ENCODE assay signal across 23 cellular contexts in genomic region chr1:165650981-165651625, GRCh38. TPM values are rescaled to one million over a fixed set of nuclear protein-coding genes. Genes with fewer than 3 reads are reported as not detected.
DNase-seq lines count a peak whose midpoint lies in the region; ATAC-seq, FAIRE-seq and TF ChIP-seq lines count a peak whose summit lies in the region.
"Had no signal": no experiment of that assay in that cellular context is flagged by ENCODE, and none has a peak within 500 bp of the region (broad histone marks: within the 10 kb centered on the region; RNA-seq: fewer than 3 reads in every experiment).

No MANE protein-coding gene starts in this region.

- POLR2A ChIA-PET in endothelial cell of umbilical vein (lab: Charles Lee) = no interaction called here

- peak; percentile 32 for DNase-seq in activated CD8-positive, alpha-beta memory T cell treated with anti-CD3 and anti-CD28 coated beads, Interleukin-2, amount 10 ng/mL, durations not matched to agents 7 days and 5 days
- DNase-seq in activated CD8-positive, alpha-beta memory T cell treated with anti-CD3 and anti-CD28 coated beads, Interleukin-2, amount 50 U/mL, for 4 hours = no peak
- DNase-seq in NCI-H460 (ENCODE audit: extremely low read depth, low read depth) (peak; percentile 54), endothelial cell of umbilical vein (ENCODE audit: low read depth, low spot score) (peak; percentile 26), transverse colon (no peak), HT-29 (ENCODE audit: low spot score) (no peak)
- no peak for DNase-seq in effector CD4-positive, alpha-beta T cell
- DNase-seq: 8988T; Calu3; CD4-positive, alpha-beta memory T cell; H7; HFFc6; MM.1S; NCI-H1092; NCI-H1436 treated with DMSO at 0.1 percent for 48 hours; NCI-H2029; NCI-H345; NCI-H526; PC-3; SIG-M5 had no signal

- H3K4me2 ChIP-seq in endothelial cell of umbilical vein (ENCODE audit: insufficient read depth, low read length) = no peak overlapping the region

- peaks cover 12% of the 10 kb centered on the region for H3K4me1 Mint-ChIP-seq in activated CD8-positive, alpha-beta memory T cell treated with anti-CD3 and anti-CD28 coated beads, Interleukin-2, amount 10 ng/mL, durations not matched to agents 7 days and 5 days

- intact Hi-C loops in endothelial cell of umbilical vein (cut with micrococcal nuclease) (no loop called here), transverse colon (cut with DNase I; ENCODE audit: low total_unique reads) (no loop called here)

- peaks cover 7% of the 10 kb centered on the region for H3K4me1 ChIP-seq in endothelial cell of umbilical vein (ENCODE audit: control insufficient read depth, extremely low read depth, insufficient read depth, low read length)
- peaks cover 0 to 38% (median 23%) of the 10 kb centered on the region in 5 donors for H3K4me1 ChIP-seq in subcutaneous abdominal adipose tissue (ENCODE audit: control insufficient read depth in 5 of 5, insufficient read depth in 5 of 5, low read length in 5 of 5)
- H3K4me1 ChIP-seq in transverse colon = peaks cover 12 to 23% (median 20%) of the 10 kb centered on the region in 4 donors

- WGBS in transverse colon (ENCODE audit: low coverage in 1 of 2), 2 donors = 89 to 95% methylated on average over 9 of the region's 9 CpGs

- dilution Hi-C loops in endothelial cell of umbilical vein (cut with MboI; ENCODE audit: extremely low pct_ligation_motif_present, low sequenced_read_pairs) = no loop called here

- no peaks in the 10 kb centered on the region for H3K9me1 ChIP-seq in endothelial cell of umbilical vein (replicated peaks; ENCODE audit: control insufficient read depth, extremely low read depth, insufficient read depth, low read length)

- peaks cover 10% of the 10 kb centered on the region for H3K79me2 ChIP-seq in endothelial cell of umbilical vein (ENCODE audit: control insufficient read depth, insufficient read depth, low read length)

- H3K27me3 ChIP-seq in endothelial cell of umbilical vein (ENCODE audit: control insufficient read depth in 2 of 2, insufficient read depth in 2 of 2, low read length in 2 of 2) = no peaks in the 10 kb centered on the region
- H3K27me3 ChIP-seq in subcutaneous abdominal adipose tissue (ENCODE audit: control insufficient read depth in 5 of 5, insufficient read depth in 4 of 5, low read length in 5 of 5) = no peaks in the 10 kb centered on the region
- H3K27me3 ChIP-seq in transverse colon = no peaks in the 10 kb centered on the region

- H3K36me3 Mint-ChIP-seq in activated CD8-positive, alpha-beta memory T cell treated with anti-CD3 and anti-CD28 coated beads, Interleukin-2, amount 10 ng/mL, durations not matched to agents 7 days and 5 days = peaks cover 22% of the 10 kb centered on the region

- FAIRE-seq in endothelial cell of umbilical vein (lab: Jason Lieb, UNC) = peak; percentile 66
- FAIRE-seq: HTR-8/SVneo had no signal

- no TSS peak for BruUV-seq in endothelial cell of umbilical vein (replicated peaks; lab: Mats Ljungman, UMichigan)

- H3K36me3 ChIP-seq in endothelial cell of umbilical vein (ENCODE audit: control insufficient read depth in 2 of 2, extremely low read depth in 1 of 2, insufficient read depth in 2 of 2, low read length in 2 of 2) = peaks cover 3 to 9% of the 10 kb centered on the region in 2 experiments
- peaks cover 32 to 75% (median 66%) of the 10 kb centered on the region in 5 donors for H3K36me3 ChIP-seq in subcutaneous abdominal adipose tissue (ENCODE audit: control insufficient read depth in 5 of 5, insufficient read depth in 5 of 5, low read length in 5 of 5)
- H3K36me3 ChIP-seq in transverse colon = peaks cover 0 to 39% (median 17%) of the 10 kb centered on the region in 4 donors

- H3K27ac Mint-ChIP-seq in activated CD8-positive, alpha-beta memory T cell treated with anti-CD3 and anti-CD28 coated beads, Interleukin-2, amount 10 ng/mL, durations not matched to agents 7 days and 5 days = no peak overlapping the region
- H3K27ac Mint-ChIP-seq: CD4-positive, alpha-beta memory T cell; HFFc6 had no signal

- no peaks in the 10 kb centered on the region for H3K9me3 Mint-ChIP-seq in activated CD8-positive, alpha-beta memory T cell treated with anti-CD3 and anti-CD28 coated beads, Interleukin-2, amount 10 ng/mL, durations not matched to agents 7 days and 5 days (ENCODE audit: low read depth)
- H3K9me3 Mint-ChIP-seq: CD4-positive, alpha-beta memory T cell; HFFc6 had no signal

- H3K9ac ChIP-seq in endothelial cell of umbilical vein (replicated peaks; ENCODE audit: extremely low read depth, insufficient read depth, low read length) (no peak overlapping the region), subcutaneous abdominal adipose tissue (ENCODE audit: low read length in 5 of 5) (no peak overlapping the region)

- CTCF ChIA-PET in activated CD8-positive, alpha-beta memory T cell treated with anti-CD3 and anti-CD28 coated beads, Interleukin-2, amount 10 ng/mL, durations not matched to agents 7 days and 5 days (lab: Charles Lee) = no interaction called here
- CTCF ChIA-PET in endothelial cell of umbilical vein (lab: Charles Lee) = interaction anchor here (0.6 kb wide), 1 partner anchor 284 kb away, joined by 3 read pairs; no protein-coding TSS in a partner anchor

- no peak overlapping the region for H3K4me3 Mint-ChIP-seq in activated CD8-positive, alpha-beta memory T cell treated with anti-CD3 and anti-CD28 coated beads, Interleukin-2, amount 10 ng/mL, durations not matched to agents 7 days and 5 days
- H3K4me3 Mint-ChIP-seq: CD4-positive, alpha-beta memory T cell; HFFc6 had no signal

- H3K27me3 Mint-ChIP-seq in activated CD8-positive, alpha-beta memory T cell treated with anti-CD3 and anti-CD28 coated beads, Interleukin-2, amount 10 ng/mL, durations not matched to agents 7 days and 5 days = no peaks in the 10 kb centered on the region
- H3K27me3 Mint-ChIP-seq: CD4-positive, alpha-beta memory T cell had no signal

- no peak for TF ChIP-seq POLR2A in endothelial cell of umbilical vein (IDR thresholded peaks at IDR 0.05; ENCODE audit: low read depth, low read length)
- TF ChIP-seq POLR2A in transverse colon (IDR thresholded peaks at IDR 0.05) = no peak

- no peak for ATAC-seq in activated CD8-positive, alpha-beta memory T cell treated with anti-CD3 and anti-CD28 coated beads, Interleukin-2, amount 10 ng/mL, durations not matched to agents 7 days and 5 days
- ATAC-seq: PC-3 had no signal

- H3K27ac ChIP-seq in endothelial cell of umbilical vein (ENCODE audit: insufficient read depth, low read depth, low read length) = peak overlapping the region; percentile 0
- peak overlapping the region; percentile 54 for H3K27ac ChIP-seq in subcutaneous abdominal adipose tissue (ENCODE audit: low read depth, low read length)
- no peak overlapping the region for H3K27ac ChIP-seq in transverse colon
- H3K27ac ChIP-seq: RWPE1 had no signal

- no peaks in the 10 kb centered on the region for H4K20me1 ChIP-seq in endothelial cell of umbilical vein (replicated peaks; ENCODE audit: control insufficient read depth, extremely low read depth, insufficient read depth, low read length)

- no peak for TF ChIP-seq EP300 in transverse colon (IDR thresholded peaks at IDR 0.05; ENCODE audit: low read depth)

- TF ChIP-seq CTCF in endothelial cell of umbilical vein (IDR thresholded peaks at IDR 0.05; ENCODE audit: extremely low read depth in 1 of 2, insufficient read depth in 1 of 2, low read depth in 1 of 2, low read length in 2 of 2) (no peak), transverse colon (IDR thresholded peaks at IDR 0.05) (no peak)

- H3K9me3 ChIP-seq in endothelial cell of umbilical vein (replicated peaks; ENCODE audit: control insufficient read depth, insufficient read depth, low read length) = no peaks in the 10 kb centered on the region
- no peaks in the 10 kb centered on the region for H3K9me3 ChIP-seq in subcutaneous abdominal adipose tissue (ENCODE audit: control insufficient read depth in 5 of 5, low read length in 5 of 5)
- H3K9me3 ChIP-seq in transverse colon = no peaks in the 10 kb centered on the region

- no peak overlapping the region for H2AFZ ChIP-seq in endothelial cell of umbilical vein (ENCODE audit: low read depth, low read length)

- in situ Hi-C loops in transverse colon (cut with MboI; ENCODE audit: low pct_ligation_motif_present in 1 of 4, low pct_unique_long_range_greater_than_20kb in 1 of 4, low sequenced_read_pairs in 3 of 4) = no loop called here

- H3K4me3 ChIP-seq in endothelial cell of umbilical vein (replicated peaks in 1 of 3; ENCODE audit: insufficient read depth in 1 of 3, low read depth in 1 of 3, low read length in 3 of 3) (no peak overlapping the region), subcutaneous abdominal adipose tissue (ENCODE audit: low read depth in 1 of 5, low read length in 5 of 5) (no peak overlapping the region), transverse colon (no peak overlapping the region)

RNA-seq across cellular contexts. Expression of gene MGST3, which starts 20.1 kb away (rescaled TPM):
- total RNA-seq in activated CD8-positive, alpha-beta memory T cell treated with anti-CD3 and anti-CD28 coated beads, Interleukin-2, amount 10 ng/mL, durations not matched to agents 7 days and 5 days = 10 to 100 TPM; 53.7 to 58.4 TPM
- 156 and 158 TPM in 2 replicates for total RNA-seq in NCI-H460 (2014; rRNA removed; shearing (Covaris generic))
- polyA plus RNA-seq in NCI-H460 (2014; cell fraction: nucleus; rRNA removed) = 177 and 204 TPM in 2 replicates
- total RNA-seq in endothelial cell of umbilical vein (164 and 196 TPM in 2 replicates), transverse colon (100 to 1,000 TPM in 3 of 4 donors, 10 to 100 TPM in 1; 84.4 to 387 (median 220) TPM)
- polyA plus RNA-seq in endothelial cell of umbilical vein = 280 and 288 TPM in 2 replicates
- polyA plus RNA-seq in endothelial cell of umbilical vein (2011; cell fraction: cytosol; rRNA removed) = 215 and 224 TPM in 2 replicates
- polyA plus RNA-seq in endothelial cell of umbilical vein (2011; cell fraction: nucleus; rRNA removed) = 97.5 and 118 TPM in 2 replicates
- 177 and 191 TPM in 2 replicates for polyA plus RNA-seq in endothelial cell of umbilical vein (2012)
- 108 and 135 TPM in 2 replicates for polyA minus RNA-seq in endothelial cell of umbilical vein
- 50.9 TPM for polyA minus RNA-seq in endothelial cell of umbilical vein (2011; cell fraction: cytosol; rRNA and poly(A)+ RNA removed)
- 29.8 and 38.1 TPM in 2 replicates for polyA minus RNA-seq in endothelial cell of umbilical vein (2011; cell fraction: nucleus; rRNA and poly(A)+ RNA removed)
- 44.4 and 47.5 TPM in 2 replicates for total RNA-seq in HT-29 (2014; rRNA removed; shearing (Covaris generic))

RNA-seq across cellular contexts. Expression of gene ALDH9A1, which starts 47.3 kb away (rescaled TPM):
- total RNA-seq in activated CD8-positive, alpha-beta memory T cell treated with anti-CD3 and anti-CD28 coated beads, Interleukin-2, amount 10 ng/mL, durations not matched to agents 7 days and 5 days = 10 to 100 TPM; 43.9 to 45.2 TPM
- 78.5 and 87.8 TPM in 2 replicates for total RNA-seq in NCI-H460 (2014; rRNA removed; shearing (Covaris generic))
- polyA plus RNA-seq in NCI-H460 (2014; cell fraction: nucleus; rRNA removed) = 98.5 and 99.6 TPM in 2 replicates
- total RNA-seq in endothelial cell of umbilical vein (41.4 and 47.4 TPM in 2 replicates), transverse colon (100 to 1,000 TPM in 1 of 4 donors, 10 to 100 TPM in 3; 15.3 to 103 (median 59.5) TPM)
- polyA plus RNA-seq in endothelial cell of umbilical vein = 15.2 and 25.5 TPM in 2 replicates
- polyA plus RNA-seq in endothelial cell of umbilical vein (2011; cell fraction: cytosol; rRNA removed) = 20.5 and 21.0 TPM in 2 replicates
- polyA plus RNA-seq in endothelial cell of umbilical vein (2011; cell fraction: nucleus; rRNA removed) = 17.6 and 34.4 TPM in 2 replicates
- 30.4 and 50.8 TPM in 2 replicates for polyA plus RNA-seq in endothelial cell of umbilical vein (2012)
- 17.4 and 25.9 TPM in 2 replicates for polyA minus RNA-seq in endothelial cell of umbilical vein
- polyA minus RNA-seq in endothelial cell of umbilical vein (2011; cell fraction: cytosol; rRNA and poly(A)+ RNA removed) = 57.5 TPM
- polyA minus RNA-seq in endothelial cell of umbilical vein (2011; cell fraction: nucleus; rRNA and poly(A)+ RNA removed) = 7.9 and 15.1 TPM in 2 replicates
- 21.0 and 28.3 TPM in 2 replicates for total RNA-seq in HT-29 (2014; rRNA removed; shearing (Covaris generic))

Comparison
In these comparisons a context has a peak if more than half of its experiments do, and no peak if none do; other contexts are left out.
1. DNase-seq: peak in activated CD8-positive, alpha-beta memory T cell treated with anti-CD3 and anti-CD28 coated beads, Interleukin-2, amount 10 ng/mL, durations not matched to agents 7 days and 5 days (single experiment), NCI-H460 (single experiment) and endothelial cell of umbilical vein (single experiment); none in activated CD8-positive, alpha-beta memory T cell treated with anti-CD3 and anti-CD28 coated beads, Interleukin-2, amount 50 U/mL, for 4 hours (single experiment), transverse colon (single experiment), effector CD4-positive, alpha-beta T cell (single experiment) and HT-29 (single experiment).
2. H3K27ac ChIP-seq: peak in endothelial cell of umbilical vein (single experiment) and subcutaneous abdominal adipose tissue (single experiment); none in transverse colon (0 of 4).